12 cellular contexts compared by ENCODE assay signal in the genomic region with DNA sequence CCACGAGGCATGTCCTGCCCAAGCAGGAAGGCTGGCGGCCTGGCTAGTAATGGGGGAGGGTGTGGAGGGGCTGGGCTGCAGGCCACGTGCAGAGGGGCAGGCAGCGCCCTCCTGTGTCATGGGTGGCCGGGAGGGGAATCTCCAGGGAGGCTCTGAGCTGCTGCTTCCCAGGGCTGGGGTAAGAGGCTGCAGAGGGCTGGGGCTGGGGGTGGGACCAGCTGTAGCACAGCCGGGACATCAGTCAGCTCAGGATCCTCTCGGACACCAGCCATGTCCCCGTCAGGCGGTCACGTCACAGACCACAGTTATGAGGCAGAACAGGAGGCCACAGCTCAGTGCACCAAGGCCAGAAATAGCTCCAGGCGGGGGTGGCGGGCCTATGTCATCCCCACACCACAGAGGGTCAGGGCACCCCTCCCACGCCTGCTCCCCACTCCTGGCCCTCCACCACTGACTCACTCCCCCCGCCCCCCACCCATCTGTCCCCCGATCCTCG. TPM values are rescaled to one million over a fixed set of nuclear protein-coding genes. Genes with fewer than 3 reads are reported as not detected.
A peak's percentile ranks its signal among the peaks of the same experiment; 100 is the strongest.
DNase-seq lines count a peak whose midpoint lies in the region; ATAC-seq, FAIRE-seq and TF ChIP-seq lines count a peak whose summit lies in the region.
"Had no signal": no experiment of that assay in that cellular context is flagged by ENCODE, and none has a peak within 500 bp of the region (broad histone marks: within the 10 kb centered on the region; RNA-seq: fewer than 3 reads in every experiment).

No MANE protein-coding gene starts in this region.

- TF ChIP-seq CTCF in GM12865 (IDR thresholded peaks at IDR 0.05; ENCODE audit: insufficient read depth, low read depth, low read length, missing control alignments) (no peak), GM12878 (IDR thresholded peaks at IDR 0.05 in 2 of 3, conservative IDR thresholded peaks at IDR 0.05 in 1 of 3; ENCODE audit: control insufficient read depth in 2 of 3, extremely low read depth in 1 of 3, insufficient read depth in 1 of 3, low read depth in 3 of 3, low read length in 3 of 3) (no peak), nephron progenitor cell (IDR thresholded peaks at IDR 0.05) (no peak)

- no peak overlapping the region for H3K27ac Mint-ChIP-seq in nephron progenitor cell
- H3K27ac Mint-ChIP-seq: natural killer cell; T-helper 1 cell treated with Interleukin-12 subunit alpha and Interleukin-12 subunit beta and Interleukin-4 antibody, amounts not matched to agents 30 μg/mL and 1 μg/mL, for 36 hours had no signal

- no peaks in the 10 kb centered on the region for H3K79me2 ChIP-seq in GM12878 (ENCODE audit: control insufficient read depth, insufficient read depth, low read length)

- no peaks in the 10 kb centered on the region for H4K20me1 ChIP-seq in GM12878 (ENCODE audit: control insufficient read depth, insufficient read depth)

- TF ChIP-seq EP300 in GM12878 (IDR thresholded peaks at IDR 0.05; ENCODE audit: borderline replicate concordance in 1 of 2, control insufficient read depth in 1 of 2, low read depth in 2 of 2, low read length in 2 of 2) = peak; percentile 19 to 57; a peak in 2 of 4 replicates

- H3K36me3 ChIP-seq in GM12878 (ENCODE audit: control insufficient read depth in 2 of 2, insufficient read depth in 2 of 2, low read length in 1 of 2) = no peaks in the 10 kb centered on the region
- H3K36me3 ChIP-seq: suprapubic skin had no signal

- H3K27me3 Mint-ChIP-seq in nephron progenitor cell (ENCODE audit: low read depth, poor library complexity) = no peaks in the 10 kb centered on the region

- peaks cover 51% of the 10 kb centered on the region for H3K4me1 Mint-ChIP-seq in nephron progenitor cell

- WGBS in GM12878 (ENCODE audit: insufficient coverage, insufficient replicate concordance, low lambda C conversion rate, missing lambda C conversion rate) = 5% methylated on average over 16 of the region's 16 CpGs

- H3K36me3 Mint-ChIP-seq in nephron progenitor cell (ENCODE audit: low read depth) = no peaks in the 10 kb centered on the region
- H3K36me3 Mint-ChIP-seq: natural killer cell had no signal

- intact Hi-C loops in GM12878 (cut with micrococcal nuclease; ENCODE audit: unreplicated experiment) = no loop called here

- no peak overlapping the region for H3K27ac ChIP-seq in GM12878 (ENCODE audit: control insufficient read depth, insufficient read depth)
- H3K27ac ChIP-seq: coronary artery, suprapubic skin had no signal

- no peak for FAIRE-seq in GM12878 (lab: Jason Lieb, UNC)

- in situ Hi-C loops in GM12878 (cut with MboI) = no loop called here

- ATAC-seq in HG03060 (IDR thresholded peaks at IDR 0.05; ENCODE audit: low read depth, unreplicated experiment) (peak; percentile 40), GM12878 (peak; percentile 86), GM21619 (IDR thresholded peaks at IDR 0.05; ENCODE audit: unreplicated experiment) (no peak)
- ATAC-seq: natural killer cell had no signal

- POLR2A ChIA-PET in GM12878 (lab: Charles Lee) = no interaction called here

- RAD21 ChIA-PET in GM12878 (lab: Charles Lee; ENCODE audit: unreplicated experiment) = interaction anchor here (0.8 to 0.9 kb wide), 3 partner anchors 9 to 100 kb away, joined by 3 to 5 read pairs (median 3); no protein-coding TSS in a partner anchor

- H3K4me2 ChIP-seq in GM12878 (ENCODE audit: control insufficient read depth, insufficient read depth) = 0 out of 2 replicates have a peak overlapping the region, but pooled peaks have one; percentile 55

- H3K27me3 ChIP-seq in GM12878 (replicated peaks in 1 of 2; ENCODE audit: control insufficient read depth in 2 of 2, insufficient read depth in 2 of 2, low read length in 1 of 2) = no peaks in the 10 kb centered on the region
- H3K27me3 ChIP-seq: suprapubic skin had no signal

- BruUV-seq in GM12878 (replicated peaks; lab: Mats Ljungman, UMichigan) = no TSS peak

- SMC1A ChIA-PET in GM12878 (lab: Charles Lee; ENCODE audit: uncharacterized antibody, unreplicated experiment) = interaction anchor here (0.9 kb wide), 1 partner anchor 9 kb away, joined by 3 read pairs; no protein-coding TSS in a partner anchor

- H3K4me1 ChIP-seq in GM12878 (ENCODE audit: control insufficient read depth, insufficient read depth, low read length) = peaks cover 45% of the 10 kb centered on the region

- H3K4me3 Mint-ChIP-seq in nephron progenitor cell = no peak overlapping the region
- H3K4me3 Mint-ChIP-seq: natural killer cell; T-helper 1 cell treated with Interleukin-12 subunit alpha and Interleukin-12 subunit beta and Interleukin-4 antibody, amounts not matched to agents 30 μg/mL and 1 μg/mL, for 36 hours had no signal

- no peaks in the 10 kb centered on the region for H3K9me3 Mint-ChIP-seq in nephron progenitor cell
- H3K9me3 Mint-ChIP-seq: natural killer cell; T-helper 1 cell treated with Interleukin-12 subunit alpha and Interleukin-12 subunit beta and Interleukin-4 antibody, amounts not matched to agents 30 μg/mL and 1 μg/mL, for 36 hours had no signal

- H2AFZ ChIP-seq in GM12878 (ENCODE audit: control insufficient read depth, low read depth, low read length) = no peak overlapping the region; the same call in 1 of the 2 replicates

- H3K9ac ChIP-seq in GM12878 (ENCODE audit: control insufficient read depth, insufficient read depth, low read length) = no peak overlapping the region

- CTCF ChIA-PET in GM12878 (lab: Yijun Ruan, JAX) = interaction anchor here (0.6 to 1.6 kb wide), 4 partner anchors 9 to 337 kb away, joined by 3 to 10 read pairs (median 4); no protein-coding TSS in a partner anchor

- H3K9me3 ChIP-seq in GM12878 (replicated peaks; ENCODE audit: control insufficient read depth, insufficient read depth, low read length) = no peaks in the 10 kb centered on the region
- H3K9me3 ChIP-seq: suprapubic skin had no signal

- DNase-seq in GM12865 (ENCODE audit: low read depth) (peak; percentile 53), GM12878 (ENCODE audit: low read depth, low spot score) (peak; percentile 43), nephron progenitor cell (peak; percentile 39), NCI-H1048 (lab: John Stamatoyannopoulos, UW) (no peak), SHP77 (lab: John Stamatoyannopoulos, UW) (no peak), T-helper 1 cell (no peak)
- DNase-seq: natural killer cell had no signal

- no peak for TF ChIP-seq RAD21 in GM12878 (IDR thresholded peaks at IDR 0.05; ENCODE audit: insufficient read depth, low read depth, low read length)

- no peak for TF ChIP-seq POLR2A in GM12878 (IDR thresholded peaks at IDR 0.05; ENCODE audit: low read depth, low read length)

- no peak overlapping the region for H3K4me3 ChIP-seq in GM12865 (ENCODE audit: low read depth, low read length)
- H3K4me3 ChIP-seq in GM12878 = no peak overlapping the region
- H3K4me3 ChIP-seq: coronary artery, suprapubic skin had no signal

TF ChIP-seq in GM12878, 131 proteins besides CTCF, POLR2A, EP300 and RAD21 (continues in another document):
- TF ChIP-seq, protein P1, sequence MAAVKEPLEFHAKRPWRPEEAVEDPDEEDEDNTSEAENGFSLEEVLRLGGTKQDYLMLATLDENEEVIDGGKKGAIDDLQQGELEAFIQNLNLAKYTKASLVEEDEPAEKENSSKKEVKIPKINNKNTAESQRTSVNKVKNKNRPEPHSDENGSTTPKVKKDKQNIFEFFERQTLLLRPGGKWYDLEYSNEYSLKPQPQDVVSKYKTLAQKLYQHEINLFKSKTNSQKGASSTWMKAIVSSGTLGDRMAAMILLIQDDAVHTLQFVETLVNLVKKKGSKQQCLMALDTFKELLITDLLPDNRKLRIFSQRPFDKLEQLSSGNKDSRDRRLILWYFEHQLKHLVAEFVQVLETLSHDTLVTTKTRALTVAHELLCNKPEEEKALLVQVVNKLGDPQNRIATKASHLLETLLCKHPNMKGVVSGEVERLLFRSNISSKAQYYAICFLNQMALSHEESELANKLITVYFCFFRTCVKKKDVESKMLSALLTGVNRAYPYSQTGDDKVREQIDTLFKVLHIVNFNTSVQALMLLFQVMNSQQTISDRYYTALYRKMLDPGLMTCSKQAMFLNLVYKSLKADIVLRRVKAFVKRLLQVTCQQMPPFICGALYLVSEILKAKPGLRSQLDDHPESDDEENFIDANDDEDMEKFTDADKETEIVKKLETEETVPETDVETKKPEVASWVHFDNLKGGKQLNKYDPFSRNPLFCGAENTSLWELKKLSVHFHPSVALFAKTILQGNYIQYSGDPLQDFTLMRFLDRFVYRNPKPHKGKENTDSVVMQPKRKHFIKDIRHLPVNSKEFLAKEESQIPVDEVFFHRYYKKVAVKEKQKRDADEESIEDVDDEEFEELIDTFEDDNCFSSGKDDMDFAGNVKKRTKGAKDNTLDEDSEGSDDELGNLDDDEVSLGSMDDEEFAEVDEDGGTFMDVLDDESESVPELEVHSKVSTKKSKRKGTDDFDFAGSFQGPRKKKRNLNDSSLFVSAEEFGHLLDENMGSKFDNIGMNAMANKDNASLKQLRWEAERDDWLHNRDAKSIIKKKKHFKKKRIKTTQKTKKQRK (IDR thresholded peaks at IDR 0.05; ENCODE audit: low read depth, low read length) = no peak
- TF ChIP-seq, protein P2, sequence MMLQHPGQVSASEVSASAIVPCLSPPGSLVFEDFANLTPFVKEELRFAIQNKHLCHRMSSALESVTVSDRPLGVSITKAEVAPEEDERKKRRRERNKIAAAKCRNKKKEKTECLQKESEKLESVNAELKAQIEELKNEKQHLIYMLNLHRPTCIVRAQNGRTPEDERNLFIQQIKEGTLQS (IDR thresholded peaks at IDR 0.05; ENCODE audit: borderline replicate concordance, extremely low read depth, low read depth, low read length) = no peak
- TF ChIP-seq NFIC (IDR thresholded peaks at IDR 0.05; ENCODE audit: low read depth, low read length) = no peak

RNA-seq across cellular contexts. Expression of a gene that starts 21.1 kb away (rescaled TPM):
- 0.27 and 0.56 TPM in 2 replicates for total RNA-seq in GM12878 (2013; cell fraction: nucleolus; rRNA removed)
- total RNA-seq in GM12878 (2014; rRNA removed) (0.54 and 0.73 TPM in 2 replicates), GM12878 (2014; rRNA removed; fragmentation: Illumina TruSeq; extraction: Trizol) (0.09 and 0.13 TPM in 2 replicates), GM12878 (2021) (0.77 and 0.87 TPM in 2 replicates)
- not detected for polyA plus RNA-seq in GM12878 (2011; ENCODE audit: low read depth)
- polyA plus RNA-seq in GM12878 (2011; rRNA removed) (0.23 TPM in 1 of 2 replicates, not detected in the other), GM12878 (2014; fragmentation: Illumina TruSeq; extraction: Trizol) (0.03 TPM in 1 of 2 replicates, not detected in the other), GM12878 (2014; fragmentation: Nextera tagmentation; extraction: Ambion mirVana) (not detected), GM12878 (2014; rRNA removed) (0.46 and 0.99 TPM in 2 replicates), GM12878 (2016; fragmentation: Nextera tagmentation; extraction: Ambion mirVana) (1 to 10 TPM in 1 of 2 experiments, under 1 TPM in 1; 0.76 to 1.0 TPM)
- polyA plus RNA-seq in GM12878 (2011; cell fraction: cytosol; rRNA removed) = 0.52 and 0.65 TPM in 2 replicates
- polyA plus RNA-seq in GM12878 (2011; cell fraction: nucleus; rRNA removed) = 0.54 and 1.2 TPM in 2 replicates
- 0.31 and 0.83 TPM in 2 replicates for polyA plus RNA-seq in GM12878 (2012)
- polyA minus RNA-seq in GM12878 (2011; rRNA and poly(A)+ RNA removed) = 0.29 and 0.82 TPM in 2 replicates
- polyA minus RNA-seq in GM12878 (2011; cell fraction: cytosol; rRNA and poly(A)+ RNA removed) = 1.7 TPM in 1 of 2 replicates, not detected in the other
- 0.48 and 0.60 TPM in 2 replicates for polyA minus RNA-seq in GM12878 (2011; cell fraction: nucleus; rRNA and poly(A)+ RNA removed)

Comparison
In these comparisons a context has a peak if more than half of its experiments do, and no peak if none do; other contexts are left out.
1. DNase-seq: peak in GM12865 (single experiment), GM12878 (single experiment) and nephron progenitor cell (single experiment); none in NCI-H1048 (single experiment), SHP77 (0 of 2) and T-helper 1 cell (0 of 5).